Comparison of ENCODE assay signal across 1 cellular context in genomic region chr12:32230607-32230982, GRCh38.
TF ChIP-seq lines count a peak whose summit lies in the region.

No MANE protein-coding gene starts in this region.

TF ChIP-seq in GM23338, 12 proteins besides CTCF, POLR2A, EP300 and RAD21 (continued from another document):
- TF ChIP-seq ZNF462 (CRISPR knock-in tag; IDR thresholded peaks at IDR 0.05) (no peak), EZH2phosphoT487 (IDR thresholded peaks at IDR 0.05; ENCODE audit: unreplicated experiment) (no peak), EZH2 (IDR thresholded peaks at IDR 0.05; ENCODE audit: low read depth, unreplicated experiment) (no peak), STAT1 (IDR thresholded peaks at IDR 0.05; ENCODE audit: unreplicated experiment) (no peak), ZNF114 (CRISPR knock-in tag; IDR thresholded peaks at IDR 0.05) (no peak), POLR2AphosphoS5 (IDR thresholded peaks at IDR 0.05; ENCODE audit: low read depth) (no peak), NANOG (IDR thresholded peaks at IDR 0.05; ENCODE audit: borderline replicate concordance) (no peak), CREB1 (CRISPR knock-in tag; IDR thresholded peaks at IDR 0.05; ENCODE audit: low read depth) (no peak), JUNB (IDR thresholded peaks at IDR 0.05; ENCODE audit: unreplicated experiment) (no peak)
